ENCODE assay signal across 8 cellular contexts in the genomic region with DNA sequence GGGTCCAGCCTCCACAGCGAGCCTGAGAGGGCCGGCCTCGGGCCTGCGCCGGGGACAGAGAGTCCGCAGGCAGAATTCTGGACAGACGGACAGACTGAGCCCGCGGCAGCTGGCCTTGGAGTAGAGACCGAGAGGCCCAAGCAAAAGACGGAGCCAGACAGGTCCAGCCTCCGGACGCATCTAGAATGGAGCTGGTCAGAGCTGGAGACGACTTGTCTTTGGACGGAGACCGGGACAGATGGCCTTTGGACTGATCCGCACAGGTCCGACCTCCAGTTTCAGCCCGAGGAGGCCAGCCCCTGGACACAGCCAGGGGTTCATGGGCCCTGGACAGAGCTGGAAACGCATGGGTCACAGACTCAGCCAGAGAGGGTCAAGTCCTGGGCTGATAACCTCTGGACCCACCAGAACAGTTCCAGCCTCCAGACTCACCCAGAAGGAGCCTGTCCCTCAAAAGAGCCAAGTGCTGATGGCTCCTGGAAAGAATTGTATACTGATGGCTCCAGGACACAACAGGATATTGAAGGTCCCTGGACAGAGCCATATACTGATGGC.
DNase-seq lines count a peak whose midpoint lies in the region; ATAC-seq and TF ChIP-seq lines count a peak whose summit lies in the region.

No MANE protein-coding gene starts in this region.

- H3K4me1 ChIP-seq in muscle layer of colon (ENCODE audit: insufficient read depth, low read length) = peaks cover 64% of the 10 kb centered on the region

- H3K4me3 ChIP-seq in LNCaP clone FGC (ENCODE audit: low read depth, low read length) (peak overlapping the region; percentile 92), coronary artery (peak overlapping the region; percentile 94), muscle layer of colon (ENCODE audit: low read depth in 1 of 2, low read length in 2 of 2) (peak overlapping the region; percentile 83 to 97)

- no peak for TF ChIP-seq CTCF in LNCaP clone FGC (IDR thresholded peaks at IDR 0.05; ENCODE audit: control insufficient read depth, extremely low read depth, insufficient read depth)
- no peak for TF ChIP-seq CTCF in coronary artery (IDR thresholded peaks at IDR 0.05)

- H3K9ac ChIP-seq in muscle layer of colon (ENCODE audit: low read length) = peak overlapping the region; percentile 96

- ATAC-seq in HG03108 (IDR thresholded peaks at IDR 0.05; ENCODE audit: unreplicated experiment) = no peak

- no peaks in the 10 kb centered on the region for H3K27me3 ChIP-seq in muscle layer of colon (ENCODE audit: control insufficient read depth in 1 of 2, insufficient read depth in 2 of 2, low read length in 2 of 2)

- peaks cover 11% of the 10 kb centered on the region for H3K36me3 ChIP-seq in muscle layer of colon (ENCODE audit: insufficient read depth, low read length)

- no peaks in the 10 kb centered on the region for H3K9me3 ChIP-seq in muscle layer of colon (ENCODE audit: low read length)

- DNase-seq in ELF-1 (ENCODE audit: low read depth, low spot score) (peak; percentile 62), LNCaP clone FGC (ENCODE audit: low read depth) (no peak), coronary artery (ENCODE audit: low spot score) (no peak), NCI-H446 (lab: John Stamatoyannopoulos, UW) (no peak), GM19238 (ENCODE audit: insufficient read length, low spot score) (no peak)
- no peak for DNase-seq in stimulated activated CD4-positive, alpha-beta T cell treated with anti-CD3 and anti-CD28 coated beads, Interleukin-4, amount 100 ng/mL, for 1 hour

- peak overlapping the region; percentile 94 to 98 for H3K27ac ChIP-seq in coronary artery
- H3K27ac ChIP-seq in muscle layer of colon (ENCODE audit: low read depth, low read length) = peak overlapping the region; percentile 94
